In the genomic region with DNA sequence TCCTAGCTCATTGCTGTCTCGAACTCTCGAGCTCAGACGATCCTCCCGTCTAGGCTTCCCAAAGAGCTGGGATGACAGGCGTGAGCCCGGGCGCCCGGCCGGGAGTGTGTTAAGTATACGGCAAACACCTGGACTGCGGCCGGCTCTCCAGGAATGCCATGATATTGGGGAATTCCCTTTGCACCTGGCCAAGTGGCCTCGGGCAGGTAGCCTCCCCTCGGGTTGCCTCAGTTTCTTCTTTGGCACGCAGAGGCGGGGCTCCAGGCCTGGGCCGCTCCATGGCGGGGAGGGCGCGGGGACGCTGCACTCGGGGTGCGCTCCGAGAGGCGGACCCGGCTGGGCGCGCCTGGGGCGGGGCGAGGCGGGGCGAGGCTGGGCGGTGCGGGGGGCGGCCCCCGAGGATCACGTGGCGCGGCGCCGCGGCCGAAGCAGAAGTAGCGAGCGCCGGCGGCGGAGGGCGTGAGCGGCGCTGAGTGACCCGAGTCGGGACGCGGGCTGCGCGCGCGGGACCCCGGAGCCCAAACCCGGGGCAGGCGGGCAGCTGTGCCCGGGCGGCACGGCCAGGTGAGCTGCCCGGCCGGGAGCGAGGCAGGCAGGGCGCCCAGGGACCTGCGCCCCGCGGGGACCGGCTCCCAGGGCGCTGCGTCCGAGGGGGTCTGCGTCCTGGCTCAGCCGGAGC, we compare ENCODE assay signal across 8 cellular contexts.
A peak's percentile ranks its signal among the peaks of the same experiment; 100 is the strongest.
DNase-seq lines count a peak whose midpoint lies in the region; ATAC-seq lines count a peak whose summit lies in the region.

Gene PLCG2, plus strand, starts transcription at position 431 of the 679 bp plus-strand sequence. CDS start 6,699 bp downstream, outside the sequence.

- DNase-seq in ELR (ENCODE audit: low read depth), result peak; percentile 78
- DNase-seq in HuH-7.5 (ENCODE audit: low spot score), result peak; percentile 87
- peak; percentile 25 to 78 (median 45) for DNase-seq in T-helper 2 cell
- peak; percentile 71 for DNase-seq in astrocyte of the hippocampus (ENCODE audit: low read depth, low spot score)
- DNase-seq in stimulated activated CD4-positive, alpha-beta T cell treated with anti-CD3 and anti-CD28 coated beads, Interleukin-12 subunit alpha, Interleukin-12 subunit beta, amount 100 ng/mL, for 24 hours (ENCODE audit: low read depth in 2 of 2), result peak; percentile 37 to 66
- DNase-seq in OCI-M2 (lab: John Stamatoyannopoulos, UW; ENCODE audit: unreplicated experiment), result no peak

- peaks cover 56% of the 10 kb centered on the region for H3K27me3 ChIP-seq in iPS-20b (ENCODE audit: insufficient read depth, low read length)

- H3K4me1 ChIP-seq in iPS-20b (ENCODE audit: insufficient read depth, low read length), result peaks cover 2% of the 10 kb centered on the region; the same call in 1 of the 2 replicates

- H3K4me3 ChIP-seq in iPS-20b (ENCODE audit: low read length), result peak within 1 kb of the TSS; percentile 77

- no peak within 1 kb of the TSS for H3K27ac ChIP-seq in iPS-20b (ENCODE audit: low read length)

- H3K36me3 ChIP-seq in iPS-20b (ENCODE audit: insufficient read depth, low read depth, low read length), result no peaks in the 10 kb centered on the region

- H3K9me3 ChIP-seq in iPS-20b (ENCODE audit: insufficient read depth, low read depth, low read length), result no peaks in the 10 kb centered on the region

- H3K9ac ChIP-seq in iPS-20b (ENCODE audit: low read depth, low read length), result no peak within 1 kb of the TSS

- ATAC-seq in GM21529 (IDR thresholded peaks at IDR 0.05; ENCODE audit: unreplicated experiment), result peak; percentile 71
